In the genomic region with DNA sequence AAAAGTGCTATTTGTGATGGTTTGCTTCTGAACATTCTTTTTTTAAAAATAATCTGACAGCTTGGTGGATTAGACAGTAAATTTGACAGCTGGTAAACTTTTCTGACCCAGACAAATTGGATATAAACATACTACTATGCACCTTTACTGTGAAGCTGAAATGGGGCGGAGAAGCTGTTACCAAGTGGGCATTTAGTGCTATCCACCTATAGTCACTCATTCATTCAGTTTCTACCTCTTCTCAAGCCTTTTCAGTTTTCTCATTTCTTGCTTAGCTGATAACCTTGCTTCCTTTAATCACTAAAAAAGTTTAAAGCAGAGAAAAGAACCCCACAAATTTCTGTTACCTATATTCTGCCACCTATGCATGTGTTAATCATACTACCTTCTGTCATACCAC, we compare ENCODE assay signal across 25 cellular contexts.
"Had no signal": no experiment of that assay in that cellular context is flagged by ENCODE, and none has a peak within 500 bp of the region (broad histone marks: within the 10 kb centered on the region; RNA-seq: fewer than 3 reads in every experiment).

No MANE protein-coding gene starts in this region.

- H3K27ac Mint-ChIP-seq: brain; natural killer cell treated with Interleukin-12 subunit alpha and Interleukin-12 subunit beta and Interleukin-15 and Interleukin-18, amount 100 ng/mL, for 72 hours; T-helper 1 cell treated with Interleukin-12 subunit alpha and Interleukin-12 subunit beta and Interleukin-4 antibody, amounts not matched to agents 30 μg/mL and 1 μg/mL, for 36 hours had no signal

- H3K27me3 Mint-ChIP-seq: activated T-helper 17 cell treated with anti-CD3 and anti-CD28 coated beads, Interleukin-2, amount 50 U/mL, for 72 hours; natural killer cell treated with Interleukin-12 subunit alpha and Interleukin-12 subunit beta and Interleukin-15 and Interleukin-18, amount 100 ng/mL, for 72 hours had no signal

- DNase-seq: activated CD4-positive, alpha-beta T cell treated with anti-CD3 and anti-CD28 coated beads, Interleukin-2, amount 50 U/mL, for 1 hour; activated CD4-positive, CD25-positive, alpha-beta regulatory T cell treated with anti-CD3 and anti-CD28 coated beads, Interleukin-2, amount 50 U/mL, for 72 hours; activated gamma-delta T cell treated with Interleukin-2 at 50 U/mL for 16 hours; cerebellar nuclear complex; colonic mucosa; effector CD8-positive, alpha-beta T cell; esophagus squamous epithelium; foreskin melanocyte; heart right ventricle; kidney glomerular epithelial cell; left lung; lower lobe of right lung; mesenchymal stem cell; posterior cingulate gyrus; right cardiac atrium; stimulated activated CD4-positive, alpha-beta T cell treated with anti-CD3 and anti-CD28 coated beads, Interleukin-2, amount 100 ng/mL, for 48 hours; SW 1271; T1000; transverse colon; WERI-Rb-1 had no signal

- ATAC-seq: activated T-helper 17 cell treated with anti-CD3 and anti-CD28 coated beads, Interleukin-2, amount 50 U/mL, for 72 hours; left lung; natural killer cell treated with Interleukin-12 subunit alpha and Interleukin-12 subunit beta and Interleukin-15 and Interleukin-18, amount 100 ng/mL, for 72 hours; right cardiac atrium had no signal

- H3K4me3 Mint-ChIP-seq: natural killer cell treated with Interleukin-12 subunit alpha and Interleukin-12 subunit beta and Interleukin-15 and Interleukin-18, amount 100 ng/mL, for 72 hours; T-helper 1 cell treated with Interleukin-12 subunit alpha and Interleukin-12 subunit beta and Interleukin-4 antibody, amounts not matched to agents 30 μg/mL and 1 μg/mL, for 36 hours had no signal

- H3K9me3 Mint-ChIP-seq: activated naive CD4-positive, alpha-beta T cell treated with anti-CD3 and anti-CD28 coated beads, Interleukin-2, amount 50 U/mL, for 72 hours; activated T-helper 17 cell treated with anti-CD3 and anti-CD28 coated beads, Interleukin-2, amount 50 U/mL, for 72 hours; brain; natural killer cell treated with Interleukin-12 subunit alpha and Interleukin-12 subunit beta and Interleukin-15 and Interleukin-18, amount 100 ng/mL, for 72 hours; T-helper 1 cell treated with Interleukin-12 subunit alpha and Interleukin-12 subunit beta and Interleukin-4 antibody, amounts not matched to agents 30 μg/mL and 1 μg/mL, for 36 hours had no signal
